ENCODE assay signal across 8 cellular contexts in genomic region chr5:102866315-102866693, GRCh38.
DNase-seq lines count a peak whose midpoint lies in the region; ATAC-seq and TF ChIP-seq lines count a peak whose summit lies in the region.

No MANE protein-coding gene starts in this region.

- intact Hi-C loops in HCT116 (cut with micrococcal nuclease) = loop anchor here (5.0 kb wide), 2 partner anchors 46 to 91 kb away; no protein-coding TSS in a partner anchor
- intact Hi-C loops in activated T-helper 2 cell treated with anti-CD3 and anti-CD28 coated beads, Interferon-gamma antibody, Interleukin-2, Interleukin-4, amounts not matched to agents 10 μg/mL and 5 μg/mL and 100 μg/mL, durations not matched to agents 14 hours and 24 hours and 36 hours (cut with micrococcal nuclease) = no loop called here

- H3K27ac Mint-ChIP-seq in activated T-helper 2 cell treated with anti-CD3 and anti-CD28 coated beads, Interferon-gamma antibody, Interleukin-2, Interleukin-4, amounts not matched to agents 10 μg/mL and 5 μg/mL and 100 μg/mL, durations not matched to agents 14 hours and 24 hours and 36 hours = no peak overlapping the region

- H3K27ac ChIP-seq in ACC112 (ENCODE audit: low read depth, low read length) (peak overlapping the region; percentile 88), HCT116 (ENCODE audit: low read depth, low read length) (peak overlapping the region; percentile 99)

- RAD21 ChIA-PET in HCT116 (lab: Charles Lee; ENCODE audit: low non-redundant PET in 1 of 2, low total read pairs in 2 of 2, uncharacterized antibody in 2 of 2, unreplicated experiment in 2 of 2) = interaction anchor here in 1 of 2 experiments (0.6 kb wide), 1 partner anchor 35 kb away, joined by 3 read pairs; no protein-coding TSS in a partner anchor

- BruUV-seq in HCT116 (replicated peaks; lab: Mats Ljungman, UMichigan) = TSS peak; percentile 56

- H2AFZ ChIP-seq in ACC112 (ENCODE audit: low read length, unreplicated experiment) = peak overlapping the region; percentile 72
- H2AFZ ChIP-seq in HCT116 (ENCODE audit: low read depth, low read length, poor library complexity, severe bottlenecking) = no peak overlapping the region

- H3K27me3 ChIP-seq in ACC112 (ENCODE audit: insufficient read depth, low read length) (no peaks in the 10 kb centered on the region), HCT116 (ENCODE audit: insufficient read depth, low read length) (no peaks in the 10 kb centered on the region)

- TF ChIP-seq POLR2A in HCT116 (IDR thresholded peaks at IDR 0.05; ENCODE audit: borderline replicate concordance, extremely low read depth, insufficient read depth, insufficient read length) = no peak

- no peaks in the 10 kb centered on the region for H3K9me3 ChIP-seq in HCT116 (ENCODE audit: control insufficient read depth in 1 of 2, insufficient read depth in 1 of 2, low read depth in 1 of 2, low read length in 2 of 2)

- H3K36me3 Mint-ChIP-seq in activated T-helper 2 cell treated with anti-CD3 and anti-CD28 coated beads, Interferon-gamma antibody, Interleukin-2, Interleukin-4, amounts not matched to agents 10 μg/mL and 5 μg/mL and 100 μg/mL, durations not matched to agents 14 hours and 24 hours and 36 hours (ENCODE audit: low read depth) = peaks cover 21% of the 10 kb centered on the region

- H3K4me3 Mint-ChIP-seq in activated T-helper 2 cell treated with anti-CD3 and anti-CD28 coated beads, Interferon-gamma antibody, Interleukin-2, Interleukin-4, amounts not matched to agents 10 μg/mL and 5 μg/mL and 100 μg/mL, durations not matched to agents 14 hours and 24 hours and 36 hours (ENCODE audit: low read depth) = peak overlapping the region; percentile 62

- ATAC-seq in HCT116 = 0 out of 2 replicates have a peak, but pooled peaks have one; percentile 1

- no peaks in the 10 kb centered on the region for H3K9me3 Mint-ChIP-seq in activated T-helper 2 cell treated with anti-CD3 and anti-CD28 coated beads, Interferon-gamma antibody, Interleukin-2, Interleukin-4, amounts not matched to agents 10 μg/mL and 5 μg/mL and 100 μg/mL, durations not matched to agents 14 hours and 24 hours and 36 hours

- peaks cover 10% of the 10 kb centered on the region; the same call in 1 of the 2 replicates for H3K36me3 ChIP-seq in ACC112 (ENCODE audit: insufficient read depth, low read length)
- peaks cover 0 to 9% of the 10 kb centered on the region in 2 experiments; a peak in 2 of 4 replicates for H3K36me3 ChIP-seq in HCT116 (ENCODE audit: control insufficient read depth in 1 of 2, insufficient read depth in 2 of 2, low read length in 2 of 2)

- peak overlapping the region; percentile 91 for H3K4me2 ChIP-seq in HCT116 (ENCODE audit: low read length)

- H3K4me3 ChIP-seq in ACC112 (ENCODE audit: low read depth, low read length) = peak overlapping the region; percentile 79
- H3K4me3 ChIP-seq in HCT116 (replicated peaks in 1 of 2; ENCODE audit: low read depth in 1 of 2, low read length in 2 of 2) = peak overlapping the region; percentile 68 to 80
- peak overlapping the region; percentile 69 for H3K4me3 ChIP-seq in iPS-11a (ENCODE audit: low read depth, low read length)

- H3K9me2 ChIP-seq in HCT116 (ENCODE audit: insufficient read depth) = no peaks in the 10 kb centered on the region

- H3K4me1 Mint-ChIP-seq in activated T-helper 2 cell treated with anti-CD3 and anti-CD28 coated beads, Interferon-gamma antibody, Interleukin-2, Interleukin-4, amounts not matched to agents 10 μg/mL and 5 μg/mL and 100 μg/mL, durations not matched to agents 14 hours and 24 hours and 36 hours (ENCODE audit: low read depth) = peaks cover 11% of the 10 kb centered on the region

- no peaks in the 10 kb centered on the region for H4K20me1 ChIP-seq in HCT116 (ENCODE audit: insufficient read depth)

- H3K79me2 ChIP-seq in ACC112 (ENCODE audit: control insufficient read depth, insufficient read depth, low read length, unreplicated experiment) (peaks cover 5% of the 10 kb centered on the region), HCT116 (ENCODE audit: insufficient read depth, low read length) (peaks cover 52% of the 10 kb centered on the region)

- DNase-seq in HCT116 (ENCODE audit: low read depth, low spot score) = no peak
- no peak for DNase-seq in activated T-helper 2 cell treated with anti-CD3 and anti-CD28 coated beads, Interferon-gamma antibody, Interleukin-2, Interleukin-4, amounts not matched to agents 10 μg/mL and 5 μg/mL and 100 μg/mL, durations not matched to agents 14 hours and 24 hours and 36 hours (ENCODE audit: low spot score)
- DNase-seq in smooth muscle cell of the brain vasculature (ENCODE audit: low read depth, low spot score) = peak; percentile 21
- DNase-seq in NCI-H2171 (lab: John Stamatoyannopoulos, UW) = no peak
- DNase-seq in stimulated activated CD4-positive, alpha-beta T cell treated with anti-CD3 and anti-CD28 coated beads, Interleukin-4, amount 100 ng/mL, for 4 hours = no peak
- DNase-seq in SHP77 (lab: John Stamatoyannopoulos, UW) = no peak

- CTCF ChIA-PET in HCT116 (lab: Charles Lee) = interaction anchor here (2.1 kb wide), 1 partner anchor 185 kb away, joined by 8 read pairs; no protein-coding TSS in a partner anchor

- TF ChIP-seq RAD21 in HCT116 (IDR thresholded peaks at IDR 0.05; ENCODE audit: low read depth) = no peak

- peaks cover 16% of the 10 kb centered on the region for H3K27me3 Mint-ChIP-seq in activated T-helper 2 cell treated with anti-CD3 and anti-CD28 coated beads, Interferon-gamma antibody, Interleukin-2, Interleukin-4, amounts not matched to agents 10 μg/mL and 5 μg/mL and 100 μg/mL, durations not matched to agents 14 hours and 24 hours and 36 hours (ENCODE audit: low read depth)

- POLR2A ChIA-PET in HCT116 (lab: Charles Lee) = interaction anchor here (1.0 to 1.7 kb wide), 3 partner anchors 44 to 184 kb away, joined by 4 to 7 read pairs (median 4); no protein-coding TSS in a partner anchor

- peak overlapping the region; percentile 90 for H3K9ac ChIP-seq in HCT116 (ENCODE audit: low read length)

- no peak for TF ChIP-seq CTCF in HCT116 (IDR thresholded peaks at IDR 0.05 in 2 of 3, conservative IDR thresholded peaks at IDR 0.05 in 1 of 3; ENCODE audit: borderline replicate concordance in 1 of 3, insufficient read depth in 1 of 3, low read depth in 2 of 3, low read length in 2 of 3)

- H3K4me1 ChIP-seq in ACC112 (ENCODE audit: control insufficient read depth, insufficient read depth, low read length, unreplicated experiment) = peaks cover 25% of the 10 kb centered on the region
- H3K4me1 ChIP-seq in HCT116 (ENCODE audit: control insufficient read depth in 1 of 2, insufficient read depth in 2 of 2, low read length in 2 of 2) = peaks cover 47 to 64% of the 10 kb centered on the region in 2 experiments

TF ChIP-seq in HCT116, 20 proteins besides CTCF, POLR2A, EP300 and RAD21:
- no peak for TF ChIP-seq SIN3A (IDR thresholded peaks at IDR 0.05; ENCODE audit: low read depth)
- TF ChIP-seq SRF (IDR thresholded peaks at IDR 0.05; ENCODE audit: low read depth) = no peak
- TF ChIP-seq REST (IDR thresholded peaks at IDR 0.05; ENCODE audit: low read depth) = no peak
- TF ChIP-seq YY1 (IDR thresholded peaks at IDR 0.05; ENCODE audit: extremely low read depth, insufficient replicate concordance, low read depth, low read length) = no peak
- TF ChIP-seq FOSL1 (IDR thresholded peaks at IDR 0.05; ENCODE audit: low read depth) = no peak
- no peak for TF ChIP-seq POLR2AphosphoS5 (IDR thresholded peaks at IDR 0.05; ENCODE audit: low read depth, low read length)
- TF ChIP-seq ELF1 (IDR thresholded peaks at IDR 0.05; ENCODE audit: borderline replicate concordance, low read depth) = no peak
